8 cellular contexts compared by ENCODE assay signal in the genomic region with DNA sequence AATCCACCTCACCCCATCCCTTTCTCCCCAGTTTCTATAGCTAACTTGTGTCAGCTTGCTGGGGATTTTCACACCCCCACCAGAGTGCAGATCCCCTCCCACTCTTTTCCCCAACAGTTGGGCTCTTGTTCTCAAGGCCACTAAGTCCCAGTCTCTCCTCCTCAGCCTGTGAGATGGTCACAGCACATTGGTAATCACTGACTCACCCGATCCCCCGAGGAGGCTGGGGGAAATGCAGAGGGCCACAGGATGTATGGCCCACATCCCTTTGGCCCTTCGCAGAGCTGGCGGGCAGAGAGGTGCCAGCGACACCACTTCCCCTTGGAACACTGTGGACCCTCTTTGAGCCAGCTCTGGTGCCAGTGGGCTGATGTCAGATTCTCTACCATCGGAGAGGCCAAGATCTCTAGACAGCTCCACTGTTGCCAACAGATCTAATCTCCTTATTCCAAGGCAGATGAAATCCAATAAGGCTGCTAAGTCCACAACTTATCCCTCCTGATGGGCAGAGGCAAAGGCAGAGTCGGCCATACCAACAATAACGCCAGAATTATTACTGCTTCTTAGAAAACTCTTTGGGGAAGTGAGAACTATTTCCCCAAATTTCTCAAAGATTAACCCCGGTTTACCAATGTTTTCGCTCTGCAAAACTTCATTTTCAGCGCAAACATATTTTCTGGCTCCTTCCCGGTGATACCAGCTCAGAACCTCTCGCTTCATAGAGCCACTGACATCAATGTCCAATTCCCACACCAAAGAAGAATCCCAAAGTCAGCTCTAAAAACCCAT. TPM values are rescaled to one million over a fixed set of nuclear protein-coding genes. Genes with fewer than 3 reads are reported as not detected.
DNase-seq lines count a peak whose midpoint lies in the region; ATAC-seq lines count a peak whose summit lies in the region.

No MANE protein-coding gene starts in this region.

- H3K9me3 Mint-ChIP-seq in IgD-negative memory B cell: no peaks in the 10 kb centered on the region
- no peaks in the 10 kb centered on the region for H3K9me3 Mint-ChIP-seq in activated naive CD4-positive, alpha-beta T cell treated with anti-CD3 and anti-CD28 coated beads, Interleukin-2, amount 50 U/mL, for 24 hours

- H3K36me3 Mint-ChIP-seq in IgD-negative memory B cell: no peaks in the 10 kb centered on the region
- H3K36me3 Mint-ChIP-seq in activated naive CD4-positive, alpha-beta T cell treated with anti-CD3 and anti-CD28 coated beads, Interleukin-2, amount 50 U/mL, for 24 hours: no peaks in the 10 kb centered on the region

- DNase-seq in Daoy (ENCODE audit: low read depth): peak; percentile 96
- DNase-seq in right cardiac atrium: peak; percentile 65 to 76 (median 74)
- DNase-seq in T1000 (lab: John Stamatoyannopoulos, UW): no peak
- DNase-seq in dedifferentiated amniotic fluid mesenchymal stem cell (ENCODE audit: extremely low spot score): no peak

- peaks cover 4% of the 10 kb centered on the region for H3K4me1 ChIP-seq in right cardiac atrium (ENCODE audit: control insufficient read depth, insufficient read depth, low read length)
- peaks cover 6% of the 10 kb centered on the region for H3K4me1 ChIP-seq in rectal smooth muscle tissue (ENCODE audit: control insufficient read depth, insufficient read depth, low read length)

- ATAC-seq in right cardiac atrium: peak in 1 of 2 donors; percentile 45
- ATAC-seq in GM21367 (IDR thresholded peaks at IDR 0.05; ENCODE audit: unreplicated experiment): no peak

- H3K4me3 Mint-ChIP-seq in IgD-negative memory B cell: peak overlapping the region; percentile 88 to 97 (median 92)
- peak overlapping the region; percentile 88 for H3K4me3 Mint-ChIP-seq in activated naive CD4-positive, alpha-beta T cell treated with anti-CD3 and anti-CD28 coated beads, Interleukin-2, amount 50 U/mL, for 24 hours

- H3K9me3 ChIP-seq in right cardiac atrium (ENCODE audit: control insufficient read depth, low read length): no peaks in the 10 kb centered on the region

- WGBS in right cardiac atrium: 31% methylated on average over 13 of the region's 13 CpGs

- H3K27ac Mint-ChIP-seq in IgD-negative memory B cell: peak overlapping the region; percentile 78 to 91 (median 81)
- peak overlapping the region; percentile 78 for H3K27ac Mint-ChIP-seq in activated naive CD4-positive, alpha-beta T cell treated with anti-CD3 and anti-CD28 coated beads, Interleukin-2, amount 50 U/mL, for 24 hours

- H3K4me1 Mint-ChIP-seq in IgD-negative memory B cell: peaks cover 30 to 43% (median 40%) of the 10 kb centered on the region in 3 donors
- H3K4me1 Mint-ChIP-seq in activated naive CD4-positive, alpha-beta T cell treated with anti-CD3 and anti-CD28 coated beads, Interleukin-2, amount 50 U/mL, for 24 hours: peaks cover 56% of the 10 kb centered on the region

- H3K27me3 ChIP-seq in right cardiac atrium (ENCODE audit: control insufficient read depth, insufficient read depth) (no peaks in the 10 kb centered on the region), rectal smooth muscle tissue (ENCODE audit: control insufficient read depth, insufficient read depth, low read length) (no peaks in the 10 kb centered on the region)

- no peak overlapping the region for H3K9ac ChIP-seq in rectal smooth muscle tissue (ENCODE audit: low read length)

- no peaks in the 10 kb centered on the region for H3K36me3 ChIP-seq in rectal smooth muscle tissue (ENCODE audit: control insufficient read depth, insufficient read depth, low read length)

- peaks cover 3% of the 10 kb centered on the region for H3K27me3 Mint-ChIP-seq in IgD-negative memory B cell
- H3K27me3 Mint-ChIP-seq in activated naive CD4-positive, alpha-beta T cell treated with anti-CD3 and anti-CD28 coated beads, Interleukin-2, amount 50 U/mL, for 24 hours: no peaks in the 10 kb centered on the region

- intact Hi-C loops in right cardiac atrium (cut with DNase I): loop anchor here in 3 of 4 donors (2.0 to 5.0 kb wide), 3 partner anchors 33 to 63 kb away; no protein-coding TSS in a partner anchor

- peak overlapping the region; percentile 78 for H3K27ac ChIP-seq in right cardiac atrium (ENCODE audit: low read length)
- peak overlapping the region; percentile 82 for H3K27ac ChIP-seq in rectal smooth muscle tissue (ENCODE audit: low read depth, low read length)

- H3K4me3 ChIP-seq in right cardiac atrium (ENCODE audit: low read length): peak overlapping the region; percentile 74
- H3K4me3 ChIP-seq in rectal smooth muscle tissue (ENCODE audit: low read length): peak overlapping the region; percentile 82

RNA-seq across cellular contexts. Expression of a gene that starts 1.5 kb away (rescaled TPM):
- total RNA-seq in Daoy (2014; rRNA removed; shearing (Covaris generic)): 41.9 and 51.7 TPM in 2 replicates
- polyA plus RNA-seq in IgD-negative memory B cell (5.6 TPM), right cardiac atrium (7.0 TPM)
- 10 to 100 TPM; 11.7 to 19.0 (median 11.9) TPM for total RNA-seq in right cardiac atrium

RNA-seq across cellular contexts. Expression of a gene that starts 35.7 kb away (rescaled TPM):
- 379 and 454 TPM in 2 replicates for total RNA-seq in Daoy (2014; rRNA removed; shearing (Covaris generic))
- polyA plus RNA-seq in IgD-negative memory B cell (710 TPM), right cardiac atrium (159 TPM)
- 100 to 1,000 TPM; 216 to 254 (median 247) TPM for total RNA-seq in right cardiac atrium

Comparison
In these comparisons a context has a peak if more than half of its experiments do, and no peak if none do; other contexts are left out.
1. DNase-seq: peak in Daoy (single experiment) and right cardiac atrium (3 of 3); none in T1000 (single experiment) and dedifferentiated amniotic fluid mesenchymal stem cell (single experiment).